Comparison of ENCODE assay signal across 8 cellular contexts in the genomic region with DNA sequence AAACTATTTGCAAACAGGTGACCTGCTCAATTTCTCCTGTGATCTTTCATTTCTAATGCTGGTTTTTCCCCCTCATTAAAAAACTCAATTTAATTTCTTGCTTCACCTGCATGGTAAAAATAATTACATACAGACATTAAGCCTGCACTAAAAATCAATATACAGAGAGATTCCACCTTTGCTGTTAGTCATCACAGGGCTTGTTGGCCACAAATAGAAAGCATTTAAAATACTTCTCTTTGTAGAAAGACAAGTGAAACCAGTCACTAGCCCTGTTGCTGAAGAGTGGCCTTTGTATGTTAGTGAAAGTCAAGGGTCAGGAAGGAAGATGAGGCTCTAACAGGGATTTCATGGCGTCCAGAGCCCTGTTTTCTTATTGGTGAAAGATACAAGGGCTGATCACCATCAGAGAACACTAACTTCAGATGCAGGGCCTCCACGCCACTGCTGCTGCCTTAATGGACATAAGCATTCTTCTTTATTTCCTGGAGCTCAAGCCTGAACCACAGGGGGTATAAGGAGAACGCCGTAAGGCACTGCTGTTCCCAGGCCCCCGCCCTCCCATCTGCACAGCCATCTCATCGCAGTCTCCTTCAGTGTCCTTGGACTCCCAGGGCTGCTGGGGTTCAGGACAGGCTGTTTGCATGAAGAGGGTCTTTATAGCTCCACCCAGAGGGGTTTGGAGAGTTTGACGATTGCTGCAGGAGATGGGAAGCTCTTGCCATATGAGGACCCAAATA.
A peak's percentile ranks its signal among the peaks of the same experiment; 100 is the strongest.
DNase-seq lines count a peak whose midpoint lies in the region; ATAC-seq and FAIRE-seq lines count a peak whose summit lies in the region.

No MANE protein-coding gene starts in this region.

- no peaks in the 10 kb centered on the region for H3K9me3 ChIP-seq in ES-I3 (ENCODE audit: control insufficient read depth, insufficient read depth, low read length)
- H3K9me3 ChIP-seq in mesenchymal stem cell (ENCODE audit: control insufficient read depth, low read length): no peaks in the 10 kb centered on the region

- H2AFZ ChIP-seq in mesenchymal stem cell (ENCODE audit: low read depth, low read length): peak overlapping the region; percentile 44

- POLR2A ChIA-PET in activated CD8-positive, alpha-beta T cell treated with anti-CD3 and anti-CD28 coated beads, Interleukin-2, amount 10 ng/mL, durations not matched to agents 7 days and 5 days (lab: Charles Lee): interaction anchor here (0.9 to 6.7 kb wide), 2 partner anchors 116 to 288 kb away, joined by 3 to 153 read pairs; partner anchors contain the start of gene IRF2BP2

- FAIRE-seq in frontal cortex (lab: Jason Lieb, UNC): no peak

- CTCF ChIA-PET in activated CD8-positive, alpha-beta T cell treated with anti-CD3 and anti-CD28 coated beads, Interleukin-2, amount 10 ng/mL, durations not matched to agents 7 days and 5 days (lab: Charles Lee): interaction anchor here (0.6 to 3.4 kb wide), 5 partner anchors 28 to 366 kb away, joined by 3 to 17 read pairs (median 3); no protein-coding TSS in a partner anchor

- H3K4me2 ChIP-seq in mesenchymal stem cell (ENCODE audit: low read length, poor library complexity, severe bottlenecking): no peak overlapping the region

- no peak overlapping the region for H3K23ac ChIP-seq in mesenchymal stem cell (ENCODE audit: low read length in 2 of 2)

- H3K18ac ChIP-seq in mesenchymal stem cell (ENCODE audit: low read depth in 1 of 2, low read length in 2 of 2): peak overlapping the region; percentile 46 to 79

- peak overlapping the region; percentile 47 for H2BK5ac ChIP-seq in mesenchymal stem cell (ENCODE audit: low read depth, low read length, poor library complexity, severe bottlenecking)

- no peaks in the 10 kb centered on the region for H3K27me3 Mint-ChIP-seq in activated CD8-positive, alpha-beta T cell treated with anti-CD3 and anti-CD28 coated beads, Interleukin-2, amount 10 ng/mL, durations not matched to agents 7 days and 5 days (ENCODE audit: low read depth)

- H3K27ac Mint-ChIP-seq in activated CD8-positive, alpha-beta T cell treated with anti-CD3 and anti-CD28 coated beads, Interleukin-2, amount 10 ng/mL, durations not matched to agents 7 days and 5 days: peak overlapping the region; percentile 93

- H2AK5ac ChIP-seq in mesenchymal stem cell (ENCODE audit: low read length, severe bottlenecking): peak overlapping the region; percentile 33

- no peak for ATAC-seq in activated CD8-positive, alpha-beta T cell treated with anti-CD3 and anti-CD28 coated beads, Interleukin-2, amount 10 ng/mL, durations not matched to agents 7 days and 5 days
- ATAC-seq in HG03097 (IDR thresholded peaks at IDR 0.05; ENCODE audit: low FRiP score, unreplicated experiment): no peak

- no peak overlapping the region for H3K4me3 Mint-ChIP-seq in activated CD8-positive, alpha-beta T cell treated with anti-CD3 and anti-CD28 coated beads, Interleukin-2, amount 10 ng/mL, durations not matched to agents 7 days and 5 days

- no peaks in the 10 kb centered on the region for H3K27me3 ChIP-seq in mesenchymal stem cell (ENCODE audit: control insufficient read depth in 1 of 2, insufficient read depth in 1 of 2, low read length in 2 of 2)

- H3K36me3 ChIP-seq in ES-I3 (ENCODE audit: insufficient read depth, low read length): no peaks in the 10 kb centered on the region
- H3K36me3 ChIP-seq in mesenchymal stem cell (ENCODE audit: control insufficient read depth in 1 of 2, insufficient read depth in 2 of 2, low read depth in 1 of 2, low read length in 2 of 2): no peaks in the 10 kb centered on the region

- H2BK15ac ChIP-seq in mesenchymal stem cell (ENCODE audit: low read depth, poor library complexity, severe bottlenecking): no peak overlapping the region

- peak overlapping the region; percentile 94 for H2BK120ac ChIP-seq in mesenchymal stem cell (ENCODE audit: low read depth, low read length)

- DNase-seq in HT-29 (ENCODE audit: low spot score) (peak; percentile 41), mesenchymal stem cell (no peak), NCI-H446 treated with DMSO at 0.1 percent for 48 hours (lab: John Stamatoyannopoulos, UW) (no peak), frontal cortex (ENCODE audit: low spot score in 2 of 2) (no peak), mesenteric fat pad (ENCODE audit: low spot score) (no peak)
- no peak for DNase-seq in activated CD8-positive, alpha-beta T cell treated with anti-CD3 and anti-CD28 coated beads, Interleukin-2, amount 10 ng/mL, durations not matched to agents 7 days and 5 days

- no peaks in the 10 kb centered on the region for H3K79me1 ChIP-seq in mesenchymal stem cell (replicated peaks; ENCODE audit: low read length, poor library complexity, severe bottlenecking)

- peak overlapping the region; percentile 83 for H4K8ac ChIP-seq in mesenchymal stem cell (ENCODE audit: low read length)

- WGBS in mesenchymal stem cell: 74% methylated on average over 7 of the region's 7 CpGs

- H2BK12ac ChIP-seq in mesenchymal stem cell (ENCODE audit: low read length in 2 of 2): peak overlapping the region; percentile 75 to 80

- H3K14ac ChIP-seq in mesenchymal stem cell (ENCODE audit: low read length in 2 of 2): no peak overlapping the region

- peak overlapping the region; percentile 1 for H4K91ac ChIP-seq in mesenchymal stem cell (ENCODE audit: low read length)

- H3K36me3 Mint-ChIP-seq in activated CD8-positive, alpha-beta T cell treated with anti-CD3 and anti-CD28 coated beads, Interleukin-2, amount 10 ng/mL, durations not matched to agents 7 days and 5 days (ENCODE audit: low read depth): peaks cover 3% of the 10 kb centered on the region

- H3K4me1 ChIP-seq in ES-I3 (ENCODE audit: insufficient read depth, low read length): peaks cover 50% of the 10 kb centered on the region
- H3K4me1 ChIP-seq in mesenchymal stem cell (ENCODE audit: control insufficient read depth, insufficient read depth, low read depth, low read length): peaks cover 50% of the 10 kb centered on the region

- peak overlapping the region in 1 of 2 experiments; percentile 71 for H3K4ac ChIP-seq in mesenchymal stem cell (ENCODE audit: low read depth in 1 of 2, low read length in 2 of 2)

- peak overlapping the region; percentile 17; the same call in 1 of the 2 replicates for H3K9ac ChIP-seq in ES-I3 (ENCODE audit: low read depth, low read length)
- H3K9ac ChIP-seq in mesenchymal stem cell (ENCODE audit: low read length): no peak overlapping the region

- H3K4me1 Mint-ChIP-seq in activated CD8-positive, alpha-beta T cell treated with anti-CD3 and anti-CD28 coated beads, Interleukin-2, amount 10 ng/mL, durations not matched to agents 7 days and 5 days (ENCODE audit: low read depth): peaks cover 98% of the 10 kb centered on the region

- no peak overlapping the region for H3K4me3 ChIP-seq in mesenchymal stem cell (ENCODE audit: insufficient read depth in 1 of 2, low read depth in 1 of 2, low read length in 2 of 2)

- no peaks in the 10 kb centered on the region for H3K9me3 Mint-ChIP-seq in activated CD8-positive, alpha-beta T cell treated with anti-CD3 and anti-CD28 coated beads, Interleukin-2, amount 10 ng/mL, durations not matched to agents 7 days and 5 days (ENCODE audit: insufficient read depth)

- H3K27ac ChIP-seq in mesenchymal stem cell (ENCODE audit: low read length, poor library complexity, severe bottlenecking): peak overlapping the region; percentile 7
